8 cellular contexts compared by ENCODE assay signal in the genomic region with DNA sequence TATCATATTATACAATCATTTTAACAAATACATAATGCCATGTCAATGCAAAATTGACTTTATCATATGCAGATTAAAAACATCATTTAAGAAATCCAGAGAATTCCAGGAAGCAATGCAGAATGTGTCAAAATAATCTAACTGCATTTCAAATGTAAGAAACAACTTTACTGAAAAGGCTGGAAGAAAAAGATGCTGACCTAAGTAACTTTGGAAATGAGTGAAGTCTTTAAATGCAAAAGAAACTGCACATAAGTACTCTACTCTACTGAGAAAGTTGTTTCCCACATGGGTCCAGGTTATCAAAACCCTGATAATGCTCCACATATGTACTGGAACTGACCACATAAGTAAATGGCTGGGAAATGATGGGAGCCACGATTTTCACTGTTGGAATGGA.
"Had no signal": no experiment of that assay in that cellular context is flagged by ENCODE, and none has a peak within 500 bp of the region (broad histone marks: within the 10 kb centered on the region; RNA-seq: fewer than 3 reads in every experiment).

No MANE protein-coding gene starts in this region.

- FAIRE-seq: G401.6, GM12878, GM12891, GM12892, GM18507, GM19239 had no signal

- DNase-seq: GDM1, GF-D8 had no signal

- ATAC-seq: GM12878 had no signal

- H3K4me3 ChIP-seq: GM12878 had no signal
